Comparison of ENCODE assay signal across 13 cellular contexts in the genomic region with DNA sequence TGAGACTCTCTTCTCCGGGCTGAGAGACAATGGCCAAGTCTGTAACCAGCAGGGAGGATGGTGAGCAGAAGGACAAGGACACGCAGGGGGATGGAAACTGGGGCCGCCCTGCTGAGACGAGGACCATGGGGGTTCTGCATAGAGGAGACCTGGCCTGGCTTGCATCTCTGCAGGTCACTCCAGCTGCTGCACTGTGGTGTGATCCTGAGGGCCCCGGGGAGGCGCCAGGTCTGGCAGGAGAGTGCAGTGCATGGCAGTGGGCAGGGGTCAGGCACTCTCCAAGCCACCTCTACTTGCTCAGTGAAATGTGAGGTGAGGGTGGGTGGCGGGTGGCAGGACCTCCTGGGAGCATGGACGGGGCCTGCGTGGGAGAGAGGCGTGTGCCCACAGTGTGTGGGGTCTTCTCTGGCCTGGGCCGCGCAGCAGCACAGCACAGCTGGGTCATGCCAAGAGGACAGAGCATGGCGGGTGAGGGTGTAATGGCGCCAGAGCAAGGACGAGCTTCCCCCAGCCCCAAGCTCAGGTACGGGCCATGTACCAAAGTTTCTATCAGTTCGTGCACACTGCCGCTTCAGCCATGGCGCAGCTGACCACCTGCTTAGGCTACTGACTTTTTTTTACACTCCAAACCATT. TPM values are rescaled to one million over a fixed set of nuclear protein-coding genes. Genes with fewer than 3 reads are reported as not detected.
DNase-seq lines count a peak whose midpoint lies in the region; ATAC-seq and TF ChIP-seq lines count a peak whose summit lies in the region.
"Had no signal": no experiment of that assay in that cellular context is flagged by ENCODE, and none has a peak within 500 bp of the region (broad histone marks: within the 10 kb centered on the region; RNA-seq: fewer than 3 reads in every experiment).

No MANE protein-coding gene starts in this region.

- peaks cover 5% of the 10 kb centered on the region; the same call in 1 of the 2 replicates for H3K36me3 ChIP-seq in H7 (replicated peaks; ENCODE audit: control insufficient read depth, insufficient read depth, low read length)

- H3K27me3 ChIP-seq in H7 (ENCODE audit: control insufficient read depth, insufficient read depth, low read length) = no peaks in the 10 kb centered on the region

- ATAC-seq in activated CD8-positive, alpha-beta T cell treated with anti-CD3 and anti-CD28 coated beads, Interleukin-2, amount 10 ng/mL, durations not matched to agents 7 days and 5 days = no peak
- ATAC-seq in activated CD8-positive, alpha-beta T cell treated with anti-CD3 and anti-CD28 coated beads for 36 hours = no peak
- ATAC-seq in SK-N-SH treated with all-trans-retinoic acid at 6 μM for 48 hours = no peak; the same call in 1 of the 3 replicates
- no peak for ATAC-seq in stimulated activated effector memory CD8-positive, alpha-beta T cell treated with anti-CD3 and anti-CD28 coated beads, Interleukin-12 subunit alpha, Interleukin-12 subunit beta, amount 100 ng/mL, for 72 hours
- no peak for ATAC-seq in HG02852 (IDR thresholded peaks at IDR 0.05; ENCODE audit: unreplicated experiment)
- ATAC-seq: T-helper 17 cell had no signal

- H3K27ac Mint-ChIP-seq in activated CD8-positive, alpha-beta T cell treated with anti-CD3 and anti-CD28 coated beads, Interleukin-2, amount 10 ng/mL, durations not matched to agents 7 days and 5 days = peak overlapping the region; percentile 58
- no peak overlapping the region for H3K27ac Mint-ChIP-seq in activated CD8-positive, alpha-beta T cell treated with anti-CD3 and anti-CD28 coated beads for 36 hours
- H3K27ac Mint-ChIP-seq in immature natural killer cell = peak overlapping the region; percentile 94 to 99 (median 98)
- H3K27ac Mint-ChIP-seq in stimulated activated effector memory CD8-positive, alpha-beta T cell treated with anti-CD3 and anti-CD28 coated beads, Interleukin-12 subunit alpha, Interleukin-12 subunit beta, amount 100 ng/mL, for 72 hours = peak overlapping the region; percentile 68
- H3K27ac Mint-ChIP-seq: activated B cell treated with CpG ODN at 0.5 μM for 24 hours, T-helper 17 cell had no signal

- no peak overlapping the region for H3K4me3 Mint-ChIP-seq in activated CD8-positive, alpha-beta T cell treated with anti-CD3 and anti-CD28 coated beads, Interleukin-2, amount 10 ng/mL, durations not matched to agents 7 days and 5 days
- no peak overlapping the region for H3K4me3 Mint-ChIP-seq in activated CD8-positive, alpha-beta T cell treated with anti-CD3 and anti-CD28 coated beads for 36 hours
- peak overlapping the region; percentile 50 to 90 (median 71) for H3K4me3 Mint-ChIP-seq in immature natural killer cell
- H3K4me3 Mint-ChIP-seq in stimulated activated effector memory CD8-positive, alpha-beta T cell treated with anti-CD3 and anti-CD28 coated beads, Interleukin-12 subunit alpha, Interleukin-12 subunit beta, amount 100 ng/mL, for 72 hours = no peak overlapping the region
- H3K4me3 Mint-ChIP-seq: activated B cell treated with CpG ODN at 0.5 μM for 24 hours, T-helper 17 cell had no signal

- peaks cover 58% of the 10 kb centered on the region for H3K36me3 Mint-ChIP-seq in activated CD8-positive, alpha-beta T cell treated with anti-CD3 and anti-CD28 coated beads, Interleukin-2, amount 10 ng/mL, durations not matched to agents 7 days and 5 days (ENCODE audit: low read depth)
- peaks cover 58% of the 10 kb centered on the region for H3K36me3 Mint-ChIP-seq in activated CD8-positive, alpha-beta T cell treated with anti-CD3 and anti-CD28 coated beads for 36 hours (ENCODE audit: low read depth)
- peaks cover 18 to 52% (median 39%) of the 10 kb centered on the region in 3 donors for H3K36me3 Mint-ChIP-seq in immature natural killer cell
- H3K36me3 Mint-ChIP-seq in stimulated activated effector memory CD8-positive, alpha-beta T cell treated with anti-CD3 and anti-CD28 coated beads, Interleukin-12 subunit alpha, Interleukin-12 subunit beta, amount 100 ng/mL, for 72 hours = peaks cover 81% of the 10 kb centered on the region

- CTCF ChIA-PET in activated CD8-positive, alpha-beta T cell treated with anti-CD3 and anti-CD28 coated beads, Interleukin-2, amount 10 ng/mL, durations not matched to agents 7 days and 5 days (lab: Charles Lee) = interaction anchor here (1.0 kb wide), 1 partner anchor 86 kb away, joined by 3 read pairs; no protein-coding TSS in a partner anchor
- CTCF ChIA-PET in activated CD8-positive, alpha-beta T cell treated with anti-CD3 and anti-CD28 coated beads for 36 hours (lab: Charles Lee) = no interaction called here

- no peaks in the 10 kb centered on the region for H3K9me3 Mint-ChIP-seq in activated CD8-positive, alpha-beta T cell treated with anti-CD3 and anti-CD28 coated beads, Interleukin-2, amount 10 ng/mL, durations not matched to agents 7 days and 5 days (ENCODE audit: insufficient read depth)
- no peaks in the 10 kb centered on the region for H3K9me3 Mint-ChIP-seq in activated CD8-positive, alpha-beta T cell treated with anti-CD3 and anti-CD28 coated beads for 36 hours
- peaks cover 0 to 1% (median 0%) of the 10 kb centered on the region in 6 donors for H3K9me3 Mint-ChIP-seq in immature natural killer cell
- no peaks in the 10 kb centered on the region for H3K9me3 Mint-ChIP-seq in stimulated activated effector memory CD8-positive, alpha-beta T cell treated with anti-CD3 and anti-CD28 coated beads, Interleukin-12 subunit alpha, Interleukin-12 subunit beta, amount 100 ng/mL, for 72 hours
- H3K9me3 Mint-ChIP-seq: activated B cell treated with CpG ODN at 0.5 μM for 24 hours; CD8-positive, alpha-beta memory T cell had no signal

- H3K4me3 ChIP-seq in H7 (ENCODE audit: insufficient read depth, low read depth, low read length) = no peak overlapping the region
- H3K4me3 ChIP-seq in foreskin fibroblast (ENCODE audit: low read depth in 1 of 2, low read length in 2 of 2) = no peak overlapping the region
- H3K4me3 ChIP-seq: skin epidermis had no signal

- intact Hi-C loops in activated CD8-positive, alpha-beta T cell treated with anti-CD3 and anti-CD28 coated beads for 36 hours (cut with micrococcal nuclease) = no loop called here

- peaks cover 9% of the 10 kb centered on the region for H3K4me1 Mint-ChIP-seq in activated CD8-positive, alpha-beta T cell treated with anti-CD3 and anti-CD28 coated beads, Interleukin-2, amount 10 ng/mL, durations not matched to agents 7 days and 5 days (ENCODE audit: low read depth)
- H3K4me1 Mint-ChIP-seq in activated CD8-positive, alpha-beta T cell treated with anti-CD3 and anti-CD28 coated beads for 36 hours (ENCODE audit: low read depth) = peaks cover 12% of the 10 kb centered on the region
- H3K4me1 Mint-ChIP-seq in immature natural killer cell = peaks cover 73 to 79% of the 10 kb centered on the region in 2 donors
- H3K4me1 Mint-ChIP-seq in stimulated activated effector memory CD8-positive, alpha-beta T cell treated with anti-CD3 and anti-CD28 coated beads, Interleukin-12 subunit alpha, Interleukin-12 subunit beta, amount 100 ng/mL, for 72 hours = peaks cover 33% of the 10 kb centered on the region

- no peak for DNase-seq in activated CD8-positive, alpha-beta T cell treated with anti-CD3 and anti-CD28 coated beads, Interleukin-2, amount 10 ng/mL, durations not matched to agents 7 days and 5 days
- DNase-seq in activated CD8-positive, alpha-beta T cell treated with anti-CD3 and anti-CD28 coated beads for 36 hours = no peak
- DNase-seq in immature natural killer cell = no peak
- no peak for DNase-seq in stimulated activated effector memory CD8-positive, alpha-beta T cell treated with anti-CD3 and anti-CD28 coated beads, Interleukin-12 subunit alpha, Interleukin-12 subunit beta, amount 100 ng/mL, for 72 hours (ENCODE audit: low spot score in 2 of 2)
- no peak for DNase-seq in H7
- no peak for DNase-seq in foreskin fibroblast
- DNase-seq: activated B cell treated with CpG ODN at 0.5 μM for 24 hours, activated gamma-delta T cell, T-helper 17 cell had no signal

- POLR2A ChIA-PET in activated CD8-positive, alpha-beta T cell treated with anti-CD3 and anti-CD28 coated beads, Interleukin-2, amount 10 ng/mL, durations not matched to agents 7 days and 5 days (lab: Charles Lee) = interaction anchor here (0.5 kb wide), 1 partner anchor 145 kb away, joined by 3 read pairs; no protein-coding TSS in a partner anchor
- POLR2A ChIA-PET in activated CD8-positive, alpha-beta T cell treated with anti-CD3 and anti-CD28 coated beads for 36 hours (lab: Charles Lee) = no interaction called here

- TF ChIP-seq CTCF in activated CD8-positive, alpha-beta T cell treated with anti-CD3 and anti-CD28 coated beads for 36 hours (IDR thresholded peaks at IDR 0.05) = no peak
- no peak for TF ChIP-seq CTCF in foreskin fibroblast (IDR thresholded peaks at IDR 0.05; ENCODE audit: low read depth, low read length)

- no peaks in the 10 kb centered on the region for H3K27me3 Mint-ChIP-seq in activated CD8-positive, alpha-beta T cell treated with anti-CD3 and anti-CD28 coated beads, Interleukin-2, amount 10 ng/mL, durations not matched to agents 7 days and 5 days (ENCODE audit: low read depth)
- no peaks in the 10 kb centered on the region for H3K27me3 Mint-ChIP-seq in activated CD8-positive, alpha-beta T cell treated with anti-CD3 and anti-CD28 coated beads for 36 hours
- H3K27me3 Mint-ChIP-seq in immature natural killer cell (ENCODE audit: low read depth in 3 of 3) = peaks cover 19 to 44% (median 37%) of the 10 kb centered on the region in 3 donors
- H3K27me3 Mint-ChIP-seq: activated B cell treated with CpG ODN at 0.5 μM for 24 hours; CD8-positive, alpha-beta memory T cell; T-helper 17 cell had no signal

TF ChIP-seq in SK-N-SH treated with all-trans-retinoic acid at 6 μM for 48 hours, 23 proteins besides CTCF, POLR2A, EP300 and RAD21:
- no peak for TF ChIP-seq ZNF8 (CRISPR knock-in tag; IDR thresholded peaks at IDR 0.05)
- TF ChIP-seq BACH2 (CRISPR knock-in tag; IDR thresholded peaks at IDR 0.05; ENCODE audit: borderline replicate concordance) = no peak
- TF ChIP-seq SNAI2 (CRISPR knock-in tag; IDR thresholded peaks at IDR 0.05) = 0 out of 2 replicates have a peak, but pooled peaks have one; percentile 17
TF ChIP-seq in SK-N-SH treated with all-trans-retinoic acid at 6 μM for 48 hours: peak in this region for 1.

RNA-seq across cellular contexts. Expression of a gene that starts 43.1 kb away (rescaled TPM):
- 100 to 1,000 TPM in 1 of 2 experiments, 10 to 100 TPM in 1; 91.7 to 101 TPM for total RNA-seq in activated CD8-positive, alpha-beta T cell treated with anti-CD3 and anti-CD28 coated beads, Interleukin-2, amount 10 ng/mL, durations not matched to agents 7 days and 5 days
- total RNA-seq in activated CD8-positive, alpha-beta T cell treated with anti-CD3 and anti-CD28 coated beads for 36 hours = 10 to 100 TPM; 80.8 to 81.7 TPM
- 10 to 100 TPM; 52.0 to 70.0 (median 61.0) TPM for polyA plus RNA-seq in immature natural killer cell
- total RNA-seq in H7 (2014; rRNA removed; shearing (Covaris generic)) = 29.6 and 32.4 TPM in 2 replicates

Comparison
In these comparisons a context has a peak if more than half of its experiments do, and no peak if none do; other contexts are left out.
1. H3K4me3 Mint-ChIP-seq: peak in immature natural killer cell (5 of 5); none in activated CD8-positive, alpha-beta T cell treated with anti-CD3 and anti-CD28 coated beads, Interleukin-2, amount 10 ng/mL, durations not matched to agents 7 days and 5 days (single experiment), activated CD8-positive, alpha-beta T cell treated with anti-CD3 and anti-CD28 coated beads for 36 hours (single experiment) and stimulated activated effector memory CD8-positive, alpha-beta T cell treated with anti-CD3 and anti-CD28 coated beads, Interleukin-12 subunit alpha, Interleukin-12 subunit beta, amount 100 ng/mL, for 72 hours (single experiment).